ENCODE assay signal across 26 cellular contexts in genomic region chr5:109873687-109874086, GRCh38.
"Had no signal": no experiment of that assay in that cellular context is flagged by ENCODE, and none has a peak within 500 bp of the region (broad histone marks: within the 10 kb centered on the region; RNA-seq: fewer than 3 reads in every experiment).

No MANE protein-coding gene starts in this region.

- H3K9me3 ChIP-seq: gastrocnemius medialis, right atrium auricular region, testis, vagina had no signal

- H3K27ac Mint-ChIP-seq: activated CD4-positive, alpha-beta T cell treated with anti-CD3 and anti-CD28 coated beads for 36 hours; activated naive CD8-positive, alpha-beta T cell treated with anti-CD3 and anti-CD28 coated beads, Interleukin-2, amount 10 ng/mL, durations not matched to agents 7 days and 5 days; activated T-helper 2 cell treated with anti-CD3 and anti-CD28 coated beads, Interferon-gamma antibody, Interleukin-2, Interleukin-4, amounts not matched to agents 10 μg/mL and 5 μg/mL and 100 μg/mL, durations not matched to agents 14 hours and 24 hours and 36 hours; effector memory CD8-positive, alpha-beta T cell; mesothelial cell of epicardium; natural killer cell; stimulated activated memory B cell treated with anti-CD40 and anti-IgM and Interleukin-4, amounts not matched to agents 10 μg/mL and 1 μg/mL and 100 μg/mL, for 72 hours had no signal

- H3K36me3 Mint-ChIP-seq: natural killer cell had no signal

- H3K4me1 Mint-ChIP-seq: mesothelial cell of epicardium; stimulated activated memory B cell treated with anti-CD40 and anti-IgM and Interleukin-4, amounts not matched to agents 10 μg/mL and 1 μg/mL and 100 μg/mL, for 72 hours had no signal

- ATAC-seq: activated CD4-positive, alpha-beta T cell treated with anti-CD3 and anti-CD28 coated beads for 36 hours; effector memory CD8-positive, alpha-beta T cell; gastrocnemius medialis; left ventricle myocardium superior; natural killer cell; stimulated activated memory B cell treated with anti-CD40 and anti-IgM and Interleukin-4, amounts not matched to agents 10 μg/mL and 1 μg/mL and 100 μg/mL, for 72 hours had no signal

- H3K4me1 ChIP-seq: gastrocnemius medialis, right atrium auricular region, testis, vagina had no signal

- H3K4me3 ChIP-seq: gastrocnemius medialis, right atrium auricular region, smooth muscle cell, testis, vagina had no signal

- H3K27me3 Mint-ChIP-seq: activated CD4-positive, alpha-beta T cell treated with anti-CD3 and anti-CD28 coated beads for 36 hours; activated naive CD8-positive, alpha-beta T cell treated with anti-CD3 and anti-CD28 coated beads, Interleukin-2, amount 10 ng/mL, durations not matched to agents 7 days and 5 days; effector memory CD8-positive, alpha-beta T cell; stimulated activated memory B cell treated with anti-CD40 and anti-IgM and Interleukin-4, amounts not matched to agents 10 μg/mL and 1 μg/mL and 100 μg/mL, for 72 hours had no signal

- H3K9me3 Mint-ChIP-seq: activated naive CD8-positive, alpha-beta T cell treated with anti-CD3 and anti-CD28 coated beads, Interleukin-2, amount 10 ng/mL, durations not matched to agents 7 days and 5 days; activated T-helper 2 cell treated with anti-CD3 and anti-CD28 coated beads, Interferon-gamma antibody, Interleukin-2, Interleukin-4, amounts not matched to agents 10 μg/mL and 5 μg/mL and 100 μg/mL, durations not matched to agents 14 hours and 24 hours and 36 hours; effector memory CD8-positive, alpha-beta T cell; mesothelial cell of epicardium; natural killer cell had no signal

- DNase-seq: activated CD4-positive, alpha-beta T cell treated with anti-CD3 and anti-CD28 coated beads for 36 hours; activated CD4-positive, alpha-beta T cell treated with anti-CD3 and anti-CD28 coated beads, Interleukin-2, amount 50 U/mL, for 48 hours; activated CD4-positive, CD25-positive, alpha-beta regulatory T cell; activated naive CD8-positive, alpha-beta T cell treated with anti-CD3 and anti-CD28 coated beads, Interleukin-2, amount 10 ng/mL, durations not matched to agents 7 days and 5 days; activated T-cell treated with anti-CD3 and anti-CD28 coated beads, Interleukin-2, amount 50 U/mL, for 48 hours; amniotic stem cell; caudate nucleus; cortex of kidney; effector memory CD8-positive, alpha-beta T cell; erythroblast; gastrocnemius medialis; glutamatergic neuron; islet precursor cell; left ventricle myocardium superior; natural killer cell; stimulated activated CD4-positive, alpha-beta T cell treated with anti-CD3 and anti-CD28 coated beads, Interleukin-1b, Interleukin-23, amount 100 ng/mL, for 48 hours; stimulated activated CD4-positive, alpha-beta T cell treated with anti-CD3 and anti-CD28 coated beads, Interleukin-4, amount 100 ng/mL, for 4 hours; stimulated activated CD8-positive, alpha-beta memory T cell treated with anti-CD3 and anti-CD28 coated beads, Interleukin-4, amount 100 ng/mL, for 48 hours; T-helper 1 cell; testis had no signal

- H3K27me3 ChIP-seq: gastrocnemius medialis, right atrium auricular region, testis, vagina had no signal

- H3K36me3 ChIP-seq: gastrocnemius medialis, right atrium auricular region, vagina had no signal

- H3K4me3 Mint-ChIP-seq: activated CD4-positive, alpha-beta T cell treated with anti-CD3 and anti-CD28 coated beads for 36 hours; activated naive CD8-positive, alpha-beta T cell treated with anti-CD3 and anti-CD28 coated beads, Interleukin-2, amount 10 ng/mL, durations not matched to agents 7 days and 5 days; effector memory CD8-positive, alpha-beta T cell; mesothelial cell of epicardium; natural killer cell; stimulated activated memory B cell treated with anti-CD40 and anti-IgM and Interleukin-4, amounts not matched to agents 10 μg/mL and 1 μg/mL and 100 μg/mL, for 72 hours had no signal

- H3K27ac ChIP-seq: gastrocnemius medialis, right atrium auricular region, testis, vagina had no signal
